Comparison of ENCODE assay signal across 9 cellular contexts in genomic region chr6:133240511-133241087, GRCh38. TPM values are rescaled to one million over a fixed set of nuclear protein-coding genes. Genes with fewer than 3 reads are reported as not detected.
DNase-seq lines count a peak whose midpoint lies in the region; ATAC-seq and TF ChIP-seq lines count a peak whose summit lies in the region.
"Had no signal": no experiment of that assay in that cellular context is flagged by ENCODE, and none has a peak within 500 bp of the region (broad histone marks: within the 10 kb centered on the region; RNA-seq: fewer than 3 reads in every experiment).

No MANE protein-coding gene starts in this region.

- no peak for TF ChIP-seq CTCF in Caco-2 (IDR thresholded peaks at IDR 0.05; ENCODE audit: insufficient read depth in 1 of 2, low read depth in 1 of 2, low read length in 1 of 2, severe bottlenecking in 1 of 2, unreplicated experiment in 1 of 2)

- H3K36me3 ChIP-seq in HUES48 (ENCODE audit: control insufficient read depth, insufficient read depth, low read length) (no peaks in the 10 kb centered on the region), Caco-2 (ENCODE audit: control insufficient read depth, insufficient read depth, low read length) (no peaks in the 10 kb centered on the region)

- H3K27me3 Mint-ChIP-seq in activated T-cell treated with anti-CD3 and anti-CD28 coated beads, Interleukin-2, amount 50 U/mL, for 72 hours (ENCODE audit: low read depth): peaks cover 52% of the 10 kb centered on the region
- peaks cover 57% of the 10 kb centered on the region for H3K27me3 Mint-ChIP-seq in stimulated activated naive CD8-positive, alpha-beta T cell treated with anti-CD3 and anti-CD28 coated beads, Interleukin-15, amount 100 ng/mL, for 72 hours
- no peaks in the 10 kb centered on the region for H3K27me3 Mint-ChIP-seq in Caco-2 (ENCODE audit: insufficient read depth, unreplicated experiment)

- no peak overlapping the region for H3K9ac ChIP-seq in HUES48 (ENCODE audit: low read depth, low read length)

- peaks cover 17% of the 10 kb centered on the region; the same call in 1 of the 2 replicates for H3K4me1 ChIP-seq in HUES48 (ENCODE audit: control insufficient read depth, insufficient read depth, low read length)
- H3K4me1 ChIP-seq in Caco-2: no peaks in the 10 kb centered on the region

- POLR2A ChIA-PET in Caco-2 (lab: Charles Lee): no interaction called here

- BruUV-seq in Caco-2 (replicated peaks; lab: Mats Ljungman, UMichigan): no TSS peak

- no peak overlapping the region for H3K27ac ChIP-seq in HUES48 (ENCODE audit: low read depth, low read length)

- peak overlapping the region; percentile 67 for H3K4me3 Mint-ChIP-seq in activated T-cell treated with anti-CD3 and anti-CD28 coated beads, Interleukin-2, amount 50 U/mL, for 72 hours
- H3K4me3 Mint-ChIP-seq in stimulated activated naive CD8-positive, alpha-beta T cell treated with anti-CD3 and anti-CD28 coated beads, Interleukin-15, amount 100 ng/mL, for 72 hours: peak overlapping the region in 1 of 2 donors; percentile 61
- no peak overlapping the region for H3K4me3 Mint-ChIP-seq in Caco-2 (ENCODE audit: unreplicated experiment)

- no peak overlapping the region for H3K27ac Mint-ChIP-seq in activated T-cell treated with anti-CD3 and anti-CD28 coated beads, Interleukin-2, amount 50 U/mL, for 72 hours
- H3K27ac Mint-ChIP-seq in stimulated activated naive CD8-positive, alpha-beta T cell treated with anti-CD3 and anti-CD28 coated beads, Interleukin-15, amount 100 ng/mL, for 72 hours: no peak overlapping the region
- H3K27ac Mint-ChIP-seq in Caco-2 (ENCODE audit: unreplicated experiment): no peak overlapping the region

- H3K36me3 Mint-ChIP-seq in activated T-cell treated with anti-CD3 and anti-CD28 coated beads, Interleukin-2, amount 50 U/mL, for 72 hours (ENCODE audit: insufficient read depth in 2 of 2): no peaks in the 10 kb centered on the region
- no peaks in the 10 kb centered on the region for H3K36me3 Mint-ChIP-seq in Caco-2 (ENCODE audit: insufficient read depth, unreplicated experiment)

- CTCF ChIA-PET in Caco-2 (lab: Charles Lee): no interaction called here

- intact Hi-C loops in Caco-2 (cut with micrococcal nuclease; ENCODE audit: unreplicated experiment): no loop called here

- H3K9me3 ChIP-seq in HUES48 (ENCODE audit: control insufficient read depth, insufficient read depth, low read length) (no peaks in the 10 kb centered on the region), Caco-2 (no peaks in the 10 kb centered on the region)

- H3K27me3 ChIP-seq in HUES48 (ENCODE audit: control insufficient read depth, insufficient read depth, low read length) (peaks cover 69% of the 10 kb centered on the region), Caco-2 (replicated peaks; ENCODE audit: control insufficient read depth, insufficient read depth, low read length) (no peaks in the 10 kb centered on the region)

- DNase-seq in activated T-cell treated with anti-CD3 and anti-CD28 coated beads, Interleukin-2, amount 50 U/mL, for 72 hours: peak in 1 of 2 donors; percentile 1
- DNase-seq in iPS-NIHi11 (ENCODE audit: low spot score) (peak; percentile 60), Caco-2 (no peak), SHP77 (lab: John Stamatoyannopoulos, UW) (no peak), GM03348 (ENCODE audit: low spot score) (no peak), Kasumi-1 (lab: John Stamatoyannopoulos, UW) (no peak)
- peak in 1 of 2 donors; percentile 1 for DNase-seq in stimulated activated naive CD8-positive, alpha-beta T cell treated with anti-CD3 and anti-CD28 coated beads, Interleukin-15, amount 100 ng/mL, for 72 hours

- peaks cover 10% of the 10 kb centered on the region for H3K4me1 Mint-ChIP-seq in activated T-cell treated with anti-CD3 and anti-CD28 coated beads, Interleukin-2, amount 50 U/mL, for 72 hours (ENCODE audit: low read depth)
- peaks cover 24% of the 10 kb centered on the region for H3K4me1 Mint-ChIP-seq in stimulated activated naive CD8-positive, alpha-beta T cell treated with anti-CD3 and anti-CD28 coated beads, Interleukin-15, amount 100 ng/mL, for 72 hours
- no peaks in the 10 kb centered on the region for H3K4me1 Mint-ChIP-seq in Caco-2 (ENCODE audit: low read depth, unreplicated experiment)

- H3K4me3 ChIP-seq in HUES48 (ENCODE audit: low read depth, low read length) (peak overlapping the region; percentile 65), Caco-2 (ENCODE audit: low read depth, low read length) (no peak overlapping the region)

- peak in 1 of 2 donors; percentile 35 for ATAC-seq in activated T-cell treated with anti-CD3 and anti-CD28 coated beads, Interleukin-2, amount 50 U/mL, for 72 hours (replicated peaks in 1 of 2)
- peak; percentile 57 for ATAC-seq in stimulated activated naive CD8-positive, alpha-beta T cell treated with anti-CD3 and anti-CD28 coated beads, Interleukin-15, amount 100 ng/mL, for 72 hours

- no peaks in the 10 kb centered on the region for H3K9me3 Mint-ChIP-seq in activated T-cell treated with anti-CD3 and anti-CD28 coated beads, Interleukin-2, amount 50 U/mL, for 72 hours
- H3K9me3 Mint-ChIP-seq in stimulated activated naive CD8-positive, alpha-beta T cell treated with anti-CD3 and anti-CD28 coated beads, Interleukin-15, amount 100 ng/mL, for 72 hours: no peaks in the 10 kb centered on the region
- no peaks in the 10 kb centered on the region for H3K9me3 Mint-ChIP-seq in Caco-2 (ENCODE audit: unreplicated experiment)

RNA-seq across cellular contexts. Expression of gene EYA4, which starts 0.6 kb away (rescaled TPM):
- total RNA-seq in activated T-cell treated with anti-CD3 and anti-CD28 coated beads, Interleukin-2, amount 50 U/mL, for 72 hours: not detected
- total RNA-seq in Caco-2 (2022): not detected in 2 replicates
- total RNA-seq: pulmonary artery endothelial cell had no signal
